In the genomic region with DNA sequence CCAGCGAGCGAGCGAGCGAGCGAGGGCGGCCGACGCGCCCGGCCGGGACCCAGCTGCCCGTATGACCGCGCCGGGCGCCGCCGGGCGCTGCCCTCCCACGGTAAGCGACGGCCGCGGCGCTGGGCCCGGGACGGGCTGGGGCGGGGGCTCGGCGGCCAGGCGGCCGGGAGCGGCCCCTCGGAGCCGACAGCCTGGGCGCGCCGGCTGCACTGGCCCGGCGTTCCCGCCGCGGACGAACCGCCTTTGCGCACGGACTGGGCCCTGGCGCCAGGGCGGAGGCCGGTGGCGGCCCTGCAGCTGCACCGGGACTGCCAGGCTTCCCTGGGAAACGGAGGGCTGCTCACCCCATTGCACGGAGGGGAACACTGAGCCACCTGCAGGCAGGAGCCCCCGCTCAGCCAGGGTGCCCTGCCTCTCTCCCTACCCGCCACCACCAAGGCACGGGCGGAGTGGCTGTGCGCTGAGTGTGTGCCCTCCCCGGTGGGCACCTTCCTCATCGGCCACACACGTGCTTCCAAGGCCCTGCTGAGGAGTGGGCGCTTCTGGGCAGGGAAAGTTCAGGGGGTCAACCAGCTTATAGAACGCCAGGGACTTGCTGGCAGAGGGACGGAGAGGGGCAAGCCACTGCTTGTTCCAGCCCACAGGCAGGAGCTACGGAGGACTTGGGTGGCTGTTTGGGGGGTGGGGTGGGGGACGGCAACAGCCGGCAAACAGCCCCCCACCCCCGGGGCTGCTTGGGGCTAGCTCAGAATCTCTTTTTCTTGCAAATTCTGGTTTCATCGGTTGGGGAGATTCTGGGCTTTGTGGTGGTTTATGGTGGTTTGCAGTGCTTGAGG, we compare ENCODE assay signal across 8 cellular contexts. TPM values are rescaled to one million over a fixed set of nuclear protein-coding genes. Genes with fewer than 3 reads are reported as not detected.
DNase-seq lines count a peak whose midpoint lies in the region; ATAC-seq, FAIRE-seq and TF ChIP-seq lines count a peak whose summit lies in the region.

No MANE protein-coding gene starts in this region.

- TF ChIP-seq POLR2A in GM12892 (IDR thresholded peaks at IDR 0.05; ENCODE audit: low read depth, low read length) (no peak), right lobe of liver (IDR thresholded peaks at IDR 0.05) (no peak)

- DNase-seq in GM12892 (ENCODE audit: insufficient read length) (peak; percentile 56), OCI-M1 (lab: John Stamatoyannopoulos, UW) (peak; percentile 49), MCF 10A (ENCODE audit: unreplicated experiment) (no peak), right lobe of liver (no peak), thoracic aorta (ENCODE audit: low spot score) (no peak), activated gamma-delta T cell (lab: John Stamatoyannopoulos, UW) (no peak), NCI-H345 treated with DMSO at 0.1 percent for 48 hours (lab: John Stamatoyannopoulos, UW; ENCODE audit: unreplicated experiment) (no peak), cerebellar nuclear complex (lab: John Stamatoyannopoulos, UW) (no peak)

- peaks cover 25% of the 10 kb centered on the region for H3K4me1 Mint-ChIP-seq in MCF 10A (ENCODE audit: insufficient read depth, unreplicated experiment)

- H3K9me3 Mint-ChIP-seq in MCF 10A (ENCODE audit: unreplicated experiment), result no peaks in the 10 kb centered on the region

- peaks cover 0 to 34% (median 10%) of the 10 kb centered on the region in 4 donors for H3K4me1 ChIP-seq in right lobe of liver
- H3K4me1 ChIP-seq in thoracic aorta (ENCODE audit: control insufficient read depth in 1 of 2, low read depth in 2 of 2), result peaks cover 19 to 50% of the 10 kb centered on the region in 2 donors

- WGBS in right lobe of liver (ENCODE audit: insufficient coverage, low coverage, low lambda C conversion rate, missing lambda C conversion rate), result 3% methylated on average over 10 of the region's 70 CpGs

- no peaks in the 10 kb centered on the region for H3K9me3 ChIP-seq in right lobe of liver
- no peaks in the 10 kb centered on the region for H3K9me3 ChIP-seq in thoracic aorta

- H3K4me3 Mint-ChIP-seq in MCF 10A (ENCODE audit: unreplicated experiment), result peak overlapping the region; percentile 73

- no peaks in the 10 kb centered on the region for H3K27me3 ChIP-seq in right lobe of liver
- no peaks in the 10 kb centered on the region for H3K27me3 ChIP-seq in thoracic aorta (replicated peaks; ENCODE audit: insufficient read depth)

- CTCF ChIA-PET in MCF 10A (lab: Yijun Ruan, JAX), result interaction anchor here (0.6 to 1.8 kb wide), 4 partner anchors 18 to 134 kb away, joined by 4 to 7 read pairs (median 5); no protein-coding TSS in a partner anchor

- no peak for TF ChIP-seq CTCF in MCF 10A (IDR thresholded peaks at IDR 0.05; ENCODE audit: unreplicated experiment)
- TF ChIP-seq CTCF in right lobe of liver (IDR thresholded peaks at IDR 0.05), result no peak
- no peak for TF ChIP-seq CTCF in thoracic aorta (IDR thresholded peaks at IDR 0.05)

- FAIRE-seq in GM12892 (lab: Jason Lieb, UNC), result no peak

- POLR2A ChIA-PET in MCF 10A (lab: Yijun Ruan, JAX), result interaction anchor here (0.7 to 1.3 kb wide), 9 partner anchors 16 to 141 kb away, joined by 3 to 5 read pairs (median 3); partner anchors contain the start of gene AHCYL1

- H3K4me3 ChIP-seq in right lobe of liver (peak overlapping the region; percentile 77 to 89 (median 87)), thoracic aorta (peak overlapping the region; percentile 82)

- H3K36me3 Mint-ChIP-seq in MCF 10A (ENCODE audit: insufficient read depth, unreplicated experiment), result peaks cover 4% of the 10 kb centered on the region

- intact Hi-C loops in MCF 10A (cut with micrococcal nuclease), result loop anchor here (2.0 to 5.0 kb wide), 4 partner anchors 34 to 134 kb away; no protein-coding TSS in a partner anchor
- intact Hi-C loops in right lobe of liver (cut with DNase I), result loop anchor here in 1 of 2 donors (10.0 kb wide), 1 partner anchor 64 kb away; no protein-coding TSS in a partner anchor

- peak overlapping the region; percentile 69 for H3K27ac Mint-ChIP-seq in MCF 10A (ENCODE audit: low read depth, unreplicated experiment)

- TSS peak; percentile 57 for BruUV-seq in MCF 10A (replicated peaks; lab: Mats Ljungman, UMichigan)

- H3K36me3 ChIP-seq in right lobe of liver, result peaks cover 0 to 7% (median 4%) of the 10 kb centered on the region in 4 donors
- H3K36me3 ChIP-seq in thoracic aorta, result no peaks in the 10 kb centered on the region

- ATAC-seq in right lobe of liver (peak in 3 of 4 donors; percentile 3 to 20 (median 5)), thoracic aorta (ENCODE audit: insufficient number of reproducible peaks, low FRiP score, low read depth) (no peak)

- H3K27me3 Mint-ChIP-seq in MCF 10A (ENCODE audit: insufficient read depth, unreplicated experiment), result no peaks in the 10 kb centered on the region

- H3K27ac ChIP-seq in right lobe of liver (peak overlapping the region; percentile 76 to 83 (median 76)), thoracic aorta (peak overlapping the region; percentile 63 to 70)

RNA-seq across cellular contexts. Expression of gene CSF1, which starts 0.5 kb away (rescaled TPM):
- polyA plus RNA-seq in GM12892 (2012; ENCODE audit: missing spikeins), result 10.9 TPM
- total RNA-seq in MCF 10A (2022) (6.3 and 11.7 TPM in 2 replicates), right lobe of liver (10 to 100 TPM in 5 of 6 experiments, 1 to 10 TPM in 1; 4.8 to 44.1 (median 22.0) TPM), thoracic aorta (100 to 1,000 TPM; 146 to 171 TPM)

Comparison
In these comparisons a context has a peak if more than half of its experiments do, and no peak if none do; other contexts are left out.
1. DNase-seq: peak in GM12892 (single experiment) and OCI-M1 (single experiment); none in MCF 10A (single experiment), right lobe of liver (0 of 3), thoracic aorta (single experiment), activated gamma-delta T cell (single experiment), NCI-H345 treated with DMSO at 0.1 percent for 48 hours (single experiment) and cerebellar nuclear complex (0 of 2).